ENCODE assay signal across 14 cellular contexts in genomic region chr10:6070647-6071046, GRCh38. TPM values are rescaled to one million over a fixed set of nuclear protein-coding genes. Genes with fewer than 3 reads are reported as not detected.
DNase-seq lines count a peak whose midpoint lies in the region; ATAC-seq and TF ChIP-seq lines count a peak whose summit lies in the region.
"Had no signal": no experiment of that assay in that cellular context is flagged by ENCODE, and none has a peak within 500 bp of the region (broad histone marks: within the 10 kb centered on the region; RNA-seq: fewer than 3 reads in every experiment).

No MANE protein-coding gene starts in this region.

- H3K27me3 ChIP-seq in smooth muscle cell (ENCODE audit: low read depth) (peaks cover 10% of the 10 kb centered on the region), transverse colon (no peaks in the 10 kb centered on the region)

- H3K4me2 ChIP-seq in smooth muscle cell = peak overlapping the region; percentile 2

- intact Hi-C loops in natural killer cell (cut with micrococcal nuclease) (no loop called here), transverse colon (cut with DNase I; ENCODE audit: low total_unique reads) (no loop called here)

- H3K27ac ChIP-seq in smooth muscle cell (ENCODE audit: low read depth) (peak overlapping the region; percentile 76), transverse colon (no peak overlapping the region)
- H3K27ac ChIP-seq: SJSA1 had no signal

- TF ChIP-seq CTCF in natural killer cell (IDR thresholded peaks at IDR 0.05) (no peak), smooth muscle cell (IDR thresholded peaks at IDR 0.05; ENCODE audit: borderline replicate concordance, insufficient read depth, poor library complexity, severe bottlenecking) (no peak), transverse colon (IDR thresholded peaks at IDR 0.05) (no peak)

- H3K4me3 Mint-ChIP-seq in natural killer cell treated with Interleukin-12 subunit alpha and Interleukin-12 subunit beta and Interleukin-15 and Interleukin-18, amount 100 ng/mL, for 72 hours = peak overlapping the region; percentile 83
- H3K4me3 Mint-ChIP-seq in natural killer cell = no peak overlapping the region
- H3K4me3 Mint-ChIP-seq in activated T-cell treated with anti-CD3 and anti-CD28 coated beads, Interleukin-2, amount 50 U/mL, for 72 hours = peak overlapping the region; percentile 87 to 90

- no peak for TF ChIP-seq POLR2A in transverse colon (IDR thresholded peaks at IDR 0.05)

- peaks cover 0 to 5% of the 10 kb centered on the region in 2 donors for H3K27me3 Mint-ChIP-seq in natural killer cell treated with Interleukin-12 subunit alpha and Interleukin-12 subunit beta and Interleukin-15 and Interleukin-18, amount 100 ng/mL, for 72 hours
- peaks cover 14 to 16% of the 10 kb centered on the region in 2 donors for H3K27me3 Mint-ChIP-seq in natural killer cell (ENCODE audit: low read depth in 2 of 2)
- no peaks in the 10 kb centered on the region for H3K27me3 Mint-ChIP-seq in activated T-cell treated with anti-CD3 and anti-CD28 coated beads, Interleukin-2, amount 50 U/mL, for 72 hours (ENCODE audit: low read depth)

- H4K20me1 ChIP-seq in smooth muscle cell (ENCODE audit: low read depth) = no peaks in the 10 kb centered on the region

- H3K27ac Mint-ChIP-seq in natural killer cell treated with Interleukin-12 subunit alpha and Interleukin-12 subunit beta and Interleukin-15 and Interleukin-18, amount 100 ng/mL, for 72 hours = peak overlapping the region; percentile 97
- H3K27ac Mint-ChIP-seq in natural killer cell = no peak overlapping the region
- H3K27ac Mint-ChIP-seq in activated T-cell treated with anti-CD3 and anti-CD28 coated beads, Interleukin-2, amount 50 U/mL, for 72 hours = peak overlapping the region; percentile 96

- in situ Hi-C loops in transverse colon (cut with MboI; ENCODE audit: low pct_ligation_motif_present in 1 of 4, low pct_unique_long_range_greater_than_20kb in 1 of 4, low sequenced_read_pairs in 3 of 4) = no loop called here

- CTCF ChIA-PET in HEK293T (lab: Yijun Ruan, JAX) = no interaction called here

- no peak for DNase-seq in natural killer cell treated with Interleukin-12 subunit alpha and Interleukin-12 subunit beta and Interleukin-15 and Interleukin-18, amount 100 ng/mL, for 72 hours (ENCODE audit: low spot score)
- DNase-seq in natural killer cell (no peak), smooth muscle cell (lab: John Stamatoyannopoulos, UW; ENCODE audit: unreplicated experiment) (no peak), NCI-H1417 treated with DMSO at 0.1 percent for 48 hours (lab: John Stamatoyannopoulos, UW) (no peak), Kasumi-1 (lab: John Stamatoyannopoulos, UW) (no peak), HEK293T (ENCODE audit: extremely low spot score) (no peak), transverse colon (no peak)
- DNase-seq in activated T-cell treated with anti-CD3 and anti-CD28 coated beads, Interleukin-2, amount 50 U/mL, for 72 hours = peak; percentile 83 to 89
- DNase-seq: central memory CD4-positive, alpha-beta T cell; NCI-H1092 treated with DMSO at 0.1 percent for 48 hours; NCI-H526 had no signal

- H3K4me1 ChIP-seq in smooth muscle cell (ENCODE audit: low read depth) (no peaks in the 10 kb centered on the region), transverse colon (peaks cover 0 to 6% (median 0%) of the 10 kb centered on the region in 4 donors)

- POLR2A ChIA-PET in HEK293T (lab: Yijun Ruan, JAX) = no interaction called here

- no peaks in the 10 kb centered on the region for H3K79me2 ChIP-seq in smooth muscle cell (ENCODE audit: low read depth)

- H3K9ac ChIP-seq in smooth muscle cell (ENCODE audit: low read depth) = no peak overlapping the region

- 58% methylated on average over 5 of the region's 5 CpGs for WGBS in smooth muscle cell (ENCODE audit: low lambda C conversion rate)
- WGBS in transverse colon (ENCODE audit: low coverage in 1 of 2), 2 donors = 95% methylated on average over 4 to 5 of the region's 5 CpGs

- H3F3A ChIP-seq in smooth muscle cell (ENCODE audit: low read depth) = no peaks in the 10 kb centered on the region

- ATAC-seq in natural killer cell treated with Interleukin-12 subunit alpha and Interleukin-12 subunit beta and Interleukin-15 and Interleukin-18, amount 100 ng/mL, for 72 hours = peak; percentile 53 to 64
- ATAC-seq in natural killer cell = no peak
- ATAC-seq in activated T-cell treated with anti-CD3 and anti-CD28 coated beads, Interleukin-2, amount 50 U/mL, for 72 hours (replicated peaks in 1 of 2) = peak; percentile 61 to 66
- ATAC-seq: sciatic nerve had no signal

- no peak overlapping the region for H3K4me3 ChIP-seq in smooth muscle cell
- no peak overlapping the region for H3K4me3 ChIP-seq in transverse colon
- H3K4me3 ChIP-seq: SJSA1 had no signal

- H3K36me3 ChIP-seq in smooth muscle cell (ENCODE audit: low read depth) (no peaks in the 10 kb centered on the region), transverse colon (no peaks in the 10 kb centered on the region)
- H3K36me3 ChIP-seq: SJSA1 had no signal

- peaks cover 10% of the 10 kb centered on the region for H3K9me3 Mint-ChIP-seq in natural killer cell treated with Interleukin-12 subunit alpha and Interleukin-12 subunit beta and Interleukin-15 and Interleukin-18, amount 100 ng/mL, for 72 hours
- no peaks in the 10 kb centered on the region for H3K9me3 Mint-ChIP-seq in natural killer cell
- no peaks in the 10 kb centered on the region for H3K9me3 Mint-ChIP-seq in activated T-cell treated with anti-CD3 and anti-CD28 coated beads, Interleukin-2, amount 50 U/mL, for 72 hours

- no peak overlapping the region for H2AFZ ChIP-seq in smooth muscle cell (ENCODE audit: low read depth)

- H3K9me3 ChIP-seq in smooth muscle cell (replicated peaks; ENCODE audit: low read depth) (no peaks in the 10 kb centered on the region), transverse colon (no peaks in the 10 kb centered on the region)
- H3K9me3 ChIP-seq: SJSA1 had no signal

- H3K4me1 Mint-ChIP-seq in natural killer cell treated with Interleukin-12 subunit alpha and Interleukin-12 subunit beta and Interleukin-15 and Interleukin-18, amount 100 ng/mL, for 72 hours (ENCODE audit: low read depth in 2 of 2) = peaks cover 61 to 78% of the 10 kb centered on the region in 2 donors
- H3K4me1 Mint-ChIP-seq in natural killer cell = peaks cover 15 to 23% of the 10 kb centered on the region in 2 donors
- H3K4me1 Mint-ChIP-seq in activated T-cell treated with anti-CD3 and anti-CD28 coated beads, Interleukin-2, amount 50 U/mL, for 72 hours (ENCODE audit: low read depth) = peaks cover 98% of the 10 kb centered on the region

- peaks cover 13% of the 10 kb centered on the region for H3K36me3 Mint-ChIP-seq in natural killer cell treated with Interleukin-12 subunit alpha and Interleukin-12 subunit beta and Interleukin-15 and Interleukin-18, amount 100 ng/mL, for 72 hours
- H3K36me3 Mint-ChIP-seq in natural killer cell = no peaks in the 10 kb centered on the region
- H3K36me3 Mint-ChIP-seq in activated T-cell treated with anti-CD3 and anti-CD28 coated beads, Interleukin-2, amount 50 U/mL, for 72 hours (ENCODE audit: insufficient read depth in 2 of 2) = peaks cover 4 to 6% of the 10 kb centered on the region in 2 donors

- TF ChIP-seq EP300 in transverse colon (IDR thresholded peaks at IDR 0.05; ENCODE audit: low read depth) = no peak

TF ChIP-seq in HEK293T, 16 proteins besides CTCF, POLR2A, EP300 and RAD21:
- no peak for TF ChIP-seq FOXM1 (IDR thresholded peaks at IDR 0.05; ENCODE audit: borderline replicate concordance)
- no peak for TF ChIP-seq SUZ12 (IDR thresholded peaks at IDR 0.05)
- TF ChIP-seq BHLHE40 (IDR thresholded peaks at IDR 0.05; ENCODE audit: borderline replicate concordance) = no peak
- no peak for TF ChIP-seq LEF1 (IDR thresholded peaks at IDR 0.05; ENCODE audit: borderline replicate concordance)
- no peak for TF ChIP-seq FOXK2 (IDR thresholded peaks at IDR 0.05)
- TF ChIP-seq ARNT (IDR thresholded peaks at IDR 0.05) = no peak
- TF ChIP-seq NFRKB (IDR thresholded peaks at IDR 0.05) = no peak
- no peak for TF ChIP-seq PKNOX1 (IDR thresholded peaks at IDR 0.05)
- TF ChIP-seq ZNF384 (IDR thresholded peaks at IDR 0.05) = no peak
- no peak for TF ChIP-seq ELF4 (IDR thresholded peaks at IDR 0.05)
- no peak for TF ChIP-seq FOXA1 (IDR thresholded peaks at IDR 0.05)
- TF ChIP-seq HDGF (IDR thresholded peaks at IDR 0.05; ENCODE audit: borderline replicate concordance) = no peak
- TF ChIP-seq L3MBTL2 (conservative IDR thresholded peaks at IDR 0.05) = no peak
- no peak for TF ChIP-seq TARDBP (IDR thresholded peaks at IDR 0.05)
- TF ChIP-seq SP1 (IDR thresholded peaks at IDR 0.05) = no peak
- TF ChIP-seq CTBP1 (IDR thresholded peaks at IDR 0.05; ENCODE audit: borderline replicate concordance) = no peak
TF ChIP-seq in HEK293T: peak in this region for 0.

RNA-seq across cellular contexts. Expression of gene IL2RA, which starts 8.5 kb away (rescaled TPM):
- 1,000 to 10,000 TPM; 1,064 to 1,187 TPM for total RNA-seq in natural killer cell treated with Interleukin-12 subunit alpha and Interleukin-12 subunit beta and Interleukin-15 and Interleukin-18, amount 100 ng/mL, for 72 hours
- total RNA-seq in natural killer cell (10 to 100 TPM in 1 of 3 donors, 1 to 10 TPM in 2; 3.4 to 11.2 (median 3.7) TPM), smooth muscle cell (not detected in 2 replicates), transverse colon (1 to 10 TPM in 1 of 4 donors, under 1 TPM in 1, not detected in 2; 0.79 to 1.1 TPM)
- total RNA-seq in activated T-cell treated with anti-CD3 and anti-CD28 coated beads, Interleukin-2, amount 50 U/mL, for 72 hours = 1,000 to 10,000 TPM in 1 of 2 donors, 100 to 1,000 TPM in 1; 848 to 1,110 TPM
- not detected in 2 replicates for polyA plus RNA-seq in smooth muscle cell
- total RNA-seq: fibroblast of lung, SJSA1 had no signal
- polyA plus RNA-seq: fibroblast of lung had no signal

RNA-seq across cellular contexts. Expression of gene RBM17, which starts 18.2 kb away (rescaled TPM):
- 100 to 1,000 TPM; 195 to 294 TPM for total RNA-seq in natural killer cell treated with Interleukin-12 subunit alpha and Interleukin-12 subunit beta and Interleukin-15 and Interleukin-18, amount 100 ng/mL, for 72 hours
- 100 to 1,000 TPM; 120 to 147 (median 147) TPM for total RNA-seq in natural killer cell
- 100 to 1,000 TPM; 156 to 200 TPM for total RNA-seq in activated T-cell treated with anti-CD3 and anti-CD28 coated beads, Interleukin-2, amount 50 U/mL, for 72 hours
- 20.0 and 37.0 TPM in 2 replicates for total RNA-seq in smooth muscle cell
- polyA plus RNA-seq in smooth muscle cell = 68.3 and 81.2 TPM in 2 replicates
- total RNA-seq in transverse colon = 10 to 100 TPM; 45.0 to 80.7 (median 64.7) TPM

Comparison
In these comparisons a context has a peak if more than half of its experiments do, and no peak if none do; other contexts are left out.
1. ATAC-seq: peak in natural killer cell treated with Interleukin-12 subunit alpha and Interleukin-12 subunit beta and Interleukin-15 and Interleukin-18, amount 100 ng/mL, for 72 hours (2 of 2) and activated T-cell treated with anti-CD3 and anti-CD28 coated beads, Interleukin-2, amount 50 U/mL, for 72 hours (2 of 2); none in natural killer cell (0 of 3).
2. H3K27ac Mint-ChIP-seq: peak in natural killer cell treated with Interleukin-12 subunit alpha and Interleukin-12 subunit beta and Interleukin-15 and Interleukin-18, amount 100 ng/mL, for 72 hours (2 of 2) and activated T-cell treated with anti-CD3 and anti-CD28 coated beads, Interleukin-2, amount 50 U/mL, for 72 hours (single experiment); none in natural killer cell (0 of 2).
3. RNA of gene IL2RA, which starts 8.5 kb away (total RNA-seq): 1,064 to 1,187 TPM in natural killer cell treated with Interleukin-12 subunit alpha and Interleukin-12 subunit beta and Interleukin-15 and Interleukin-18, amount 100 ng/mL, for 72 hours and 848 to 1,110 TPM in activated T-cell treated with anti-CD3 and anti-CD28 coated beads, Interleukin-2, amount 50 U/mL, for 72 hours; 3.4 to 11.2 TPM in natural killer cell, 0.79 to 1.1 TPM in transverse colon and not detected in smooth muscle cell; every median in the first group is over 10 times any median in the second.
4. DNase-seq: peak in activated T-cell treated with anti-CD3 and anti-CD28 coated beads, Interleukin-2, amount 50 U/mL, for 72 hours (2 of 2); none in natural killer cell treated with Interleukin-12 subunit alpha and Interleukin-12 subunit beta and Interleukin-15 and Interleukin-18, amount 100 ng/mL, for 72 hours (single experiment), natural killer cell (single experiment), smooth muscle cell (single experiment), NCI-H1417 treated with DMSO at 0.1 percent for 48 hours (single experiment), Kasumi-1 (0 of 2), HEK293T (single experiment) and transverse colon (single experiment).